14 cellular contexts compared by ENCODE assay signal in genomic region chr5:74851026-74851425, GRCh38. TPM values are rescaled to one million over a fixed set of nuclear protein-coding genes. Genes with fewer than 3 reads are reported as not detected.
DNase-seq lines count a peak whose midpoint lies in the region; ATAC-seq, FAIRE-seq and TF ChIP-seq lines count a peak whose summit lies in the region.
"Had no signal": no experiment of that assay in that cellular context is flagged by ENCODE, and none has a peak within 500 bp of the region (broad histone marks: within the 10 kb centered on the region; RNA-seq: fewer than 3 reads in every experiment).

No MANE protein-coding gene starts in this region.

- BruUV-seq in GM12878 (replicated peaks; lab: Mats Ljungman, UMichigan) = no TSS peak

- peak overlapping the region in 7 of 8 donors; percentile 13 to 55 (median 39) for H3K4me3 Mint-ChIP-seq in CD4-positive, alpha-beta memory T cell
- peak overlapping the region; percentile 88 for H3K4me3 Mint-ChIP-seq in natural killer cell

- SMC1A ChIA-PET in GM12878 (lab: Charles Lee; ENCODE audit: uncharacterized antibody, unreplicated experiment) = interaction anchor here (3.2 kb wide), 1 partner anchor 10 kb away, joined by 13 read pairs; no protein-coding TSS in a partner anchor

- in situ Hi-C loops in GM12878 (cut with MboI) = no loop called here

- ATAC-seq in GM12878 (peak; percentile 34), natural killer cell (peak in 2 of 3 donors; percentile 24)
- ATAC-seq: activated CD8-positive, alpha-beta memory T cell treated with anti-CD3 and anti-CD28 coated beads, Interleukin-2, amount 10 ng/mL, durations not matched to agents 7 days and 5 days had no signal

- H3K36me3 Mint-ChIP-seq in CD4-positive, alpha-beta memory T cell = peaks cover 0 to 8% of the 10 kb centered on the region in 2 donors
- H3K36me3 Mint-ChIP-seq in natural killer cell = peaks cover 4% of the 10 kb centered on the region

- no peak overlapping the region for H3K27ac ChIP-seq in CD4-positive, alpha-beta memory T cell (ENCODE audit: low read depth, low read length)
- no peak overlapping the region for H3K27ac ChIP-seq in KMS-11
- H3K27ac ChIP-seq in GM12878 (ENCODE audit: control insufficient read depth, insufficient read depth) = no peak overlapping the region

- no peaks in the 10 kb centered on the region for H3K36me3 ChIP-seq in CD4-positive, alpha-beta memory T cell (ENCODE audit: insufficient read depth, low read length)
- no peaks in the 10 kb centered on the region for H3K36me3 ChIP-seq in KMS-11 (ENCODE audit: insufficient read depth)
- H3K36me3 ChIP-seq in GM12878 (ENCODE audit: control insufficient read depth in 2 of 2, insufficient read depth in 2 of 2, low read length in 1 of 2) = no peaks in the 10 kb centered on the region

- TF ChIP-seq EP300 in GM12878 (IDR thresholded peaks at IDR 0.05; ENCODE audit: borderline replicate concordance in 1 of 2, control insufficient read depth in 1 of 2, low read depth in 2 of 2, low read length in 2 of 2) = no peak

- FAIRE-seq in GM12878 (lab: Jason Lieb, UNC) = no peak
- FAIRE-seq: colon had no signal

- peak overlapping the region; percentile 94; the same call in 1 of the 2 replicates for H2AFZ ChIP-seq in KMS-11 (ENCODE audit: low read depth)
- peak overlapping the region; percentile 93 for H2AFZ ChIP-seq in GM12878 (ENCODE audit: control insufficient read depth, low read depth, low read length)

- CTCF ChIA-PET in CD4-positive, alpha-beta memory T cell (lab: Charles Lee; ENCODE audit: partially characterized antibody) = interaction anchor here (1.3 kb wide), 1 partner anchor 17 kb away, joined by 3 read pairs; no protein-coding TSS in a partner anchor
- CTCF ChIA-PET in GM12878 (lab: Yijun Ruan, JAX) = interaction anchor here (0.6 kb wide), 1 partner anchor 12 kb away, joined by 3 read pairs; no protein-coding TSS in a partner anchor

- H3K4me1 Mint-ChIP-seq in CD4-positive, alpha-beta memory T cell = peaks cover 21 to 48% (median 35%) of the 10 kb centered on the region in 4 donors
- peaks cover 42 to 54% of the 10 kb centered on the region in 2 donors for H3K4me1 Mint-ChIP-seq in natural killer cell

- TF ChIP-seq CTCF in KMS-11 (conservative IDR thresholded peaks at IDR 0.05; ENCODE audit: low read depth, low read length) (no peak), GM12878 (IDR thresholded peaks at IDR 0.05 in 2 of 3, conservative IDR thresholded peaks at IDR 0.05 in 1 of 3; ENCODE audit: control insufficient read depth in 2 of 3, extremely low read depth in 1 of 3, insufficient read depth in 1 of 3, low read depth in 3 of 3, low read length in 3 of 3) (no peak), natural killer cell (IDR thresholded peaks at IDR 0.05) (no peak)

- no peaks in the 10 kb centered on the region for H3K79me2 ChIP-seq in KMS-11 (ENCODE audit: insufficient read depth, low read depth)
- H3K79me2 ChIP-seq in GM12878 (ENCODE audit: control insufficient read depth, insufficient read depth, low read length) = no peaks in the 10 kb centered on the region; the same call in 1 of the 2 replicates

- 41% methylated on average over 2 of the region's 2 CpGs for WGBS in GM12878 (ENCODE audit: insufficient coverage, insufficient replicate concordance, low lambda C conversion rate, missing lambda C conversion rate)

- H3K4me2 ChIP-seq in KMS-11 (peak overlapping the region; percentile 91), GM12878 (ENCODE audit: control insufficient read depth, insufficient read depth) (no peak overlapping the region)

- no peak overlapping the region for H3K4me3 ChIP-seq in CD4-positive, alpha-beta memory T cell (ENCODE audit: low read length in 2 of 2)
- H3K4me3 ChIP-seq in KMS-11 (IDR thresholded peaks at IDR 0.05; ENCODE audit: insufficient read depth, low read depth, low read length) = no peak overlapping the region
- H3K4me3 ChIP-seq in GM12878 = no peak overlapping the region
- H3K4me3 ChIP-seq: testis had no signal

- RAD21 ChIA-PET in GM12878 (lab: Charles Lee; ENCODE audit: unreplicated experiment) = no interaction called here

- H3K27me3 Mint-ChIP-seq in CD4-positive, alpha-beta memory T cell = no peaks in the 10 kb centered on the region
- no peaks in the 10 kb centered on the region for H3K27me3 Mint-ChIP-seq in natural killer cell (ENCODE audit: low read depth in 2 of 2)
- H3K27me3 Mint-ChIP-seq: activated CD8-positive, alpha-beta memory T cell treated with anti-CD3 and anti-CD28 coated beads, Interleukin-2, amount 10 ng/mL, durations not matched to agents 7 days and 5 days had no signal

- H3K9me3 ChIP-seq in CD4-positive, alpha-beta memory T cell (ENCODE audit: control insufficient read depth in 1 of 2, low read length in 2 of 2) = no peaks in the 10 kb centered on the region
- H3K9me3 ChIP-seq in GM12878 (replicated peaks; ENCODE audit: control insufficient read depth, insufficient read depth, low read length) = no peaks in the 10 kb centered on the region; the same call in 2 of the 3 replicates
- H3K9me3 ChIP-seq: testis had no signal

- no peaks in the 10 kb centered on the region for H4K20me1 ChIP-seq in KMS-11 (ENCODE audit: insufficient read depth)
- no peaks in the 10 kb centered on the region for H4K20me1 ChIP-seq in GM12878 (ENCODE audit: control insufficient read depth, insufficient read depth)

- H3K9ac ChIP-seq in KMS-11 (no peak overlapping the region), GM12878 (ENCODE audit: control insufficient read depth, insufficient read depth, low read length) (no peak overlapping the region)

- H3K9me3 Mint-ChIP-seq in CD4-positive, alpha-beta memory T cell = peaks cover 0 to 6% (median 2%) of the 10 kb centered on the region in 8 donors
- H3K9me3 Mint-ChIP-seq in natural killer cell = no peaks in the 10 kb centered on the region

- no peak for DNase-seq in CD4-positive, alpha-beta memory T cell
- DNase-seq in GM12878 (ENCODE audit: low read depth, low spot score) = no peak
- DNase-seq in natural killer cell = no peak
- DNase-seq in C1 segment of cervical spinal cord (lab: John Stamatoyannopoulos, UW) = no peak
- no peak for DNase-seq in HK-2 (ENCODE audit: unreplicated experiment)
- DNase-seq in NCI-H2171 treated with DMSO at 0.1 percent for 48 hours (lab: John Stamatoyannopoulos, UW) = no peak
- DNase-seq: activated CD8-positive, alpha-beta memory T cell treated with anti-CD3 and anti-CD28 coated beads, Interleukin-2, amount 10 ng/mL, durations not matched to agents 7 days and 5 days; COR-L47; GDM1; NCI-H1048; SIG-M5; testis had no signal

- no peaks in the 10 kb centered on the region for H3K27me3 ChIP-seq in CD4-positive, alpha-beta memory T cell (ENCODE audit: insufficient read depth, low read length)
- H3K27me3 ChIP-seq in KMS-11 (ENCODE audit: insufficient read depth, low read depth) (no peaks in the 10 kb centered on the region), GM12878 (replicated peaks in 1 of 2; ENCODE audit: control insufficient read depth in 2 of 2, insufficient read depth in 2 of 2, low read length in 1 of 2) (no peaks in the 10 kb centered on the region)
- H3K27me3 ChIP-seq: testis had no signal

- no peak for TF ChIP-seq RAD21 in GM12878 (IDR thresholded peaks at IDR 0.05; ENCODE audit: insufficient read depth, low read depth, low read length)

- no peak for TF ChIP-seq POLR2A in GM12878 (IDR thresholded peaks at IDR 0.05; ENCODE audit: low read depth, low read length)

- H3K27ac Mint-ChIP-seq in CD4-positive, alpha-beta memory T cell = peak overlapping the region in 6 of 7 donors; percentile 13 to 77 (median 42)
- peak overlapping the region; percentile 77 to 86 for H3K27ac Mint-ChIP-seq in natural killer cell

- POLR2A ChIA-PET in CD4-positive, alpha-beta memory T cell (lab: Charles Lee; ENCODE audit: partially characterized antibody) = interaction anchor here (1.0 to 1.8 kb wide), 3 partner anchors 15 to 84 kb away, joined by 3 to 5 read pairs (median 3); partner anchors contain the start of genes FAM169A, GFM2 and NSA2
- POLR2A ChIA-PET in GM12878 (lab: Charles Lee) = no interaction called here

- H3K4me1 ChIP-seq in CD4-positive, alpha-beta memory T cell (ENCODE audit: insufficient read depth, low read length) = peaks cover 24% of the 10 kb centered on the region
- H3K4me1 ChIP-seq in KMS-11 (ENCODE audit: low read depth, poor library complexity, severe bottlenecking) (peaks cover 29% of the 10 kb centered on the region), GM12878 (ENCODE audit: control insufficient read depth, insufficient read depth, low read length) (0 out of 2 replicates have a peak, but pooled peaks cover 5% of the 10 kb centered on the region)

- intact Hi-C loops in CD4-positive, alpha-beta memory T cell (cut with micrococcal nuclease) = no loop called here
- intact Hi-C loops in GM12878 (cut with micrococcal nuclease; ENCODE audit: unreplicated experiment) = no loop called here
- intact Hi-C loops in natural killer cell (cut with micrococcal nuclease) = no loop called here

TF ChIP-seq in GM12878, 131 proteins besides CTCF, POLR2A, EP300 and RAD21 (continues in another document):
- no peak for TF ChIP-seq CREM (IDR thresholded peaks at IDR 0.05; ENCODE audit: low read depth)

RNA-seq across cellular contexts. Expression of gene FAM169A, which starts 15.2 kb away (rescaled TPM):
- total RNA-seq in CD4-positive, alpha-beta memory T cell = 10 to 100 TPM; 16.8 to 17.1 TPM
- polyA plus RNA-seq in CD4-positive, alpha-beta memory T cell = 1 to 10 TPM; 2.5 to 8.9 TPM
- 1.3 and 2.4 TPM in 2 replicates for total RNA-seq in GM12878 (2013; cell fraction: nucleolus; rRNA removed)
- total RNA-seq in GM12878 (2014; rRNA removed) (4.9 and 6.5 TPM in 2 replicates), GM12878 (2014; rRNA removed; fragmentation: Illumina TruSeq; extraction: Trizol) (4.7 and 5.2 TPM in 2 replicates), GM12878 (2021) (4.1 and 4.5 TPM in 2 replicates), natural killer cell (10 to 100 TPM; 28.0 to 32.6 (median 28.6) TPM)
- 0.22 TPM for polyA plus RNA-seq in GM12878 (2011; ENCODE audit: low read depth)
- polyA plus RNA-seq in GM12878 (2011; rRNA removed) (15.4 and 25.9 TPM in 2 replicates), GM12878 (2014; fragmentation: Illumina TruSeq; extraction: Trizol) (3.4 and 4.6 TPM in 2 replicates), GM12878 (2014; fragmentation: Nextera tagmentation; extraction: Ambion mirVana) (under 1 TPM; 0.37 to 0.46 TPM), GM12878 (2014; rRNA removed) (1.7 and 4.8 TPM in 2 replicates), GM12878 (2016; fragmentation: Nextera tagmentation; extraction: Ambion mirVana) (1 to 10 TPM; 4.9 to 5.9 TPM)
- polyA plus RNA-seq in GM12878 (2011; cell fraction: cytosol; rRNA removed) = 7.0 and 7.7 TPM in 2 replicates
- 13.1 and 13.9 TPM in 2 replicates for polyA plus RNA-seq in GM12878 (2011; cell fraction: nucleus; rRNA removed)
- polyA plus RNA-seq in GM12878 (2012) = 0.38 and 0.93 TPM in 2 replicates
- 22.1 and 31.3 TPM in 2 replicates for polyA minus RNA-seq in GM12878 (2011; rRNA and poly(A)+ RNA removed)
- 8.6 and 11.4 TPM in 2 replicates for polyA minus RNA-seq in GM12878 (2011; cell fraction: cytosol; rRNA and poly(A)+ RNA removed)
- 14.6 and 22.4 TPM in 2 replicates for polyA minus RNA-seq in GM12878 (2011; cell fraction: nucleus; rRNA and poly(A)+ RNA removed)
